ENCODE assay signal across 22 cellular contexts in genomic region chr2:230915297-230915696, GRCh38. TPM values are rescaled to one million over a fixed set of nuclear protein-coding genes. Genes with fewer than 3 reads are reported as not detected.
DNase-seq lines count a peak whose midpoint lies in the region; ATAC-seq and TF ChIP-seq lines count a peak whose summit lies in the region.
"Had no signal": no experiment of that assay in that cellular context is flagged by ENCODE, and none has a peak within 500 bp of the region (broad histone marks: within the 10 kb centered on the region; RNA-seq: fewer than 3 reads in every experiment).

No MANE protein-coding gene starts in this region.

- H3K36me3 ChIP-seq in psoas muscle (ENCODE audit: insufficient read depth in 1 of 2, low read depth in 1 of 2), result no peaks in the 10 kb centered on the region
- H3K36me3 ChIP-seq: HAP-1, neutrophil had no signal

- no peak overlapping the region for H3K27ac ChIP-seq in psoas muscle
- H3K27ac ChIP-seq: neutrophil had no signal

- peaks cover 13% of the 10 kb centered on the region for H3K27me3 Mint-ChIP-seq in activated T-cell treated with anti-CD3 and anti-CD28 coated beads, Interleukin-2, amount 50 U/mL, for 4 hours (ENCODE audit: low read depth)
- H3K27me3 Mint-ChIP-seq in T-helper 17 cell, result peaks cover 19% of the 10 kb centered on the region

- no peak overlapping the region for H3K4me3 ChIP-seq in psoas muscle
- H3K4me3 ChIP-seq: HAP-1 had no signal

- no peak for TF ChIP-seq CTCF in psoas muscle (IDR thresholded peaks at IDR 0.05)

- no peaks in the 10 kb centered on the region for H3K4me1 ChIP-seq in psoas muscle

- H3K9me3 ChIP-seq in T-helper 17 cell (ENCODE audit: control insufficient read depth, low read length, poor library complexity, severe bottlenecking) (no peaks in the 10 kb centered on the region), psoas muscle (no peaks in the 10 kb centered on the region)
- H3K9me3 ChIP-seq: HAP-1, neutrophil had no signal

- H3K27ac Mint-ChIP-seq in T-helper 17 cell, result peak overlapping the region; percentile 47
- no peak overlapping the region for H3K27ac Mint-ChIP-seq in stimulated activated effector memory CD8-positive, alpha-beta T cell treated with anti-CD3 and anti-CD28 coated beads, Interleukin-12 subunit alpha, Interleukin-12 subunit beta, amount 100 ng/mL, for 72 hours
- H3K27ac Mint-ChIP-seq: activated CD4-positive, alpha-beta memory T cell treated with anti-CD3 and anti-CD28 coated beads, Interleukin-2, amount 10 ng/mL, durations not matched to agents 7 days and 5 days; brain had no signal

- peak; percentile 10 for DNase-seq in activated T-cell treated with anti-CD3 and anti-CD28 coated beads, Interleukin-2, amount 50 U/mL, for 1 hour
- DNase-seq in activated T-cell treated with anti-CD3 and anti-CD28 coated beads, Interleukin-2, amount 50 U/mL, for 4 hours, result no peak
- DNase-seq in T-helper 17 cell, result no peak
- DNase-seq in stimulated activated effector memory CD8-positive, alpha-beta T cell treated with anti-CD3 and anti-CD28 coated beads, Interleukin-12 subunit alpha, Interleukin-12 subunit beta, amount 100 ng/mL, for 72 hours (ENCODE audit: low spot score in 2 of 2), result no peak
- DNase-seq in HK-2 (ENCODE audit: unreplicated experiment), result no peak
- DNase-seq in NAMALWA (ENCODE audit: low spot score), result no peak
- no peak for DNase-seq in psoas muscle
- DNase-seq: activated CD4-positive, alpha-beta memory T cell treated with anti-CD3 and anti-CD28 coated beads, Interleukin-2, amount 10 ng/mL, durations not matched to agents 7 days and 5 days; NCI-H1436; NCI-H2081 treated with DMSO at 0.1 percent for 48 hours; NCI-H345; NCI-H748 treated with DMSO at 0.1 percent for 48 hours; RPMI8226; T-helper 1 cell; trophoblast cell had no signal

- no peaks in the 10 kb centered on the region for H3K9me3 Mint-ChIP-seq in activated T-cell treated with anti-CD3 and anti-CD28 coated beads, Interleukin-2, amount 50 U/mL, for 4 hours
- no peaks in the 10 kb centered on the region for H3K9me3 Mint-ChIP-seq in stimulated activated effector memory CD8-positive, alpha-beta T cell treated with anti-CD3 and anti-CD28 coated beads, Interleukin-12 subunit alpha, Interleukin-12 subunit beta, amount 100 ng/mL, for 72 hours
- H3K9me3 Mint-ChIP-seq: activated CD4-positive, alpha-beta memory T cell treated with anti-CD3 and anti-CD28 coated beads, Interleukin-2, amount 10 ng/mL, durations not matched to agents 7 days and 5 days; brain had no signal

- 68 to 75% (median 69%) methylated on average over 6 of the region's 6 CpGs for WGBS in psoas muscle, 3 donors

- H3K36me3 Mint-ChIP-seq in activated T-cell treated with anti-CD3 and anti-CD28 coated beads, Interleukin-2, amount 50 U/mL, for 4 hours (ENCODE audit: insufficient read depth), result peaks cover 12% of the 10 kb centered on the region
- H3K36me3 Mint-ChIP-seq in T-helper 17 cell (ENCODE audit: low read depth), result peaks cover 2% of the 10 kb centered on the region
- H3K36me3 Mint-ChIP-seq in stimulated activated effector memory CD8-positive, alpha-beta T cell treated with anti-CD3 and anti-CD28 coated beads, Interleukin-12 subunit alpha, Interleukin-12 subunit beta, amount 100 ng/mL, for 72 hours, result no peaks in the 10 kb centered on the region
- H3K36me3 Mint-ChIP-seq: brain had no signal

- intact Hi-C loops in psoas muscle (cut with DNase I), result no loop called here

- peaks cover 2 to 3% (median 2%) of the 10 kb centered on the region in 3 donors for H3K27me3 ChIP-seq in psoas muscle (ENCODE audit: insufficient read depth in 3 of 3, low read length in 2 of 3)

- H3K4me3 Mint-ChIP-seq in activated T-cell treated with anti-CD3 and anti-CD28 coated beads, Interleukin-2, amount 50 U/mL, for 4 hours, result no peak overlapping the region
- H3K4me3 Mint-ChIP-seq in T-helper 17 cell, result no peak overlapping the region
- peak overlapping the region; percentile 41 for H3K4me3 Mint-ChIP-seq in stimulated activated effector memory CD8-positive, alpha-beta T cell treated with anti-CD3 and anti-CD28 coated beads, Interleukin-12 subunit alpha, Interleukin-12 subunit beta, amount 100 ng/mL, for 72 hours
- H3K4me3 Mint-ChIP-seq: activated CD4-positive, alpha-beta memory T cell treated with anti-CD3 and anti-CD28 coated beads, Interleukin-2, amount 10 ng/mL, durations not matched to agents 7 days and 5 days had no signal

- no peak for ATAC-seq in activated T-cell treated with anti-CD3 and anti-CD28 coated beads, Interleukin-2, amount 50 U/mL, for 4 hours
- ATAC-seq in T-helper 17 cell (no peak), esophagus mucosa (peak; percentile 25), psoas muscle (no peak)
- ATAC-seq in stimulated activated effector memory CD8-positive, alpha-beta T cell treated with anti-CD3 and anti-CD28 coated beads, Interleukin-12 subunit alpha, Interleukin-12 subunit beta, amount 100 ng/mL, for 72 hours, result no peak
- ATAC-seq: left lobe of liver had no signal

- H3K4me1 Mint-ChIP-seq in activated T-cell treated with anti-CD3 and anti-CD28 coated beads, Interleukin-2, amount 50 U/mL, for 4 hours (ENCODE audit: low read depth), result peaks cover 49% of the 10 kb centered on the region
- peaks cover 16% of the 10 kb centered on the region for H3K4me1 Mint-ChIP-seq in T-helper 17 cell
- H3K4me1 Mint-ChIP-seq in stimulated activated effector memory CD8-positive, alpha-beta T cell treated with anti-CD3 and anti-CD28 coated beads, Interleukin-12 subunit alpha, Interleukin-12 subunit beta, amount 100 ng/mL, for 72 hours, result peaks cover 45% of the 10 kb centered on the region

RNA-seq across cellular contexts. Expression of gene GPR55, which starts 9.7 kb away (rescaled TPM):
- 1 to 10 TPM; 1.2 to 1.6 (median 1.5) TPM for total RNA-seq in activated T-cell treated with anti-CD3 and anti-CD28 coated beads, Interleukin-2, amount 50 U/mL, for 4 hours
- 1 to 10 TPM; 3.8 to 8.3 TPM for total RNA-seq in T-helper 17 cell
- 0.20 TPM for total RNA-seq in esophagus mucosa
- total RNA-seq in psoas muscle, result under 1 TPM in 1 of 4 donors, not detected in 3; 0.32 TPM
- polyA plus RNA-seq in psoas muscle, result under 1 TPM in 2 of 3 donors, not detected in 1; 0.01 to 0.03 TPM
- total RNA-seq: cerebellum, left lobe of liver, pulmonary artery endothelial cell had no signal

RNA-seq across cellular contexts. Expression of gene ITM2C, which starts 50.6 kb away (rescaled TPM):
- total RNA-seq in activated T-cell treated with anti-CD3 and anti-CD28 coated beads, Interleukin-2, amount 50 U/mL, for 4 hours, result 10 to 100 TPM; 17.2 to 29.4 (median 22.1) TPM
- total RNA-seq in T-helper 17 cell (10 to 100 TPM; 15.3 to 18.6 TPM), esophagus mucosa (7.3 TPM), psoas muscle (10 to 100 TPM in 2 of 4 donors, 1 to 10 TPM in 2; 9.0 to 20.3 (median 10.6) TPM)
- 10 to 100 TPM in 2 of 3 donors, 1 to 10 TPM in 1; 9.1 to 12.6 (median 11.5) TPM for polyA plus RNA-seq in psoas muscle
